In genomic region chr2:143730155-143730949, GRCh38 we compare ENCODE assay signal across 8 cellular contexts.
DNase-seq lines count a peak whose midpoint lies in the region; ATAC-seq and TF ChIP-seq lines count a peak whose summit lies in the region.

No MANE protein-coding gene starts in this region.

- CTCF ChIA-PET in activated CD4-positive, alpha-beta memory T cell treated with anti-CD3 and anti-CD28 coated beads for 36 hours (lab: Charles Lee): interaction anchor here (0.7 to 1.8 kb wide), 2 partner anchors 32 to 218 kb away, joined by 3 to 4 read pairs; no protein-coding TSS in a partner anchor

- no peak overlapping the region for H3K4me3 Mint-ChIP-seq in CD14-positive monocyte
- no peak overlapping the region for H3K4me3 Mint-ChIP-seq in activated CD4-positive, alpha-beta memory T cell treated with anti-CD3 and anti-CD28 coated beads for 36 hours

- DNase-seq in CD14-positive monocyte (ENCODE audit: low spot score) (no peak), NCI-H146 (lab: John Stamatoyannopoulos, UW) (no peak), NCI-H2029 treated with DMSO at 0.1 percent for 48 hours (lab: John Stamatoyannopoulos, UW) (no peak), NCI-H510A treated with DMSO at 0.1 percent for 48 hours (lab: John Stamatoyannopoulos, UW) (no peak)
- peak; percentile 46 for DNase-seq in activated CD4-positive, alpha-beta memory T cell treated with anti-CD3 and anti-CD28 coated beads for 36 hours
- no peak for DNase-seq in central memory CD4-positive, alpha-beta T cell

- TF ChIP-seq CTCF in CD14-positive monocyte (IDR thresholded peaks at IDR 0.05): no peak

- ATAC-seq in GM19324 (IDR thresholded peaks at IDR 0.05; ENCODE audit: low FRiP score, unreplicated experiment) (peak; percentile 68), HG03139 (IDR thresholded peaks at IDR 0.05; ENCODE audit: unreplicated experiment) (peak; percentile 69)

- H3K27ac Mint-ChIP-seq in CD14-positive monocyte: peak overlapping the region in 5 of 7 donors; percentile 0 to 83 (median 63)
- H3K27ac Mint-ChIP-seq in activated CD4-positive, alpha-beta memory T cell treated with anti-CD3 and anti-CD28 coated beads for 36 hours: peak overlapping the region; percentile 67

- peaks cover 11 to 14% of the 10 kb centered on the region in 2 donors for H3K36me3 Mint-ChIP-seq in CD14-positive monocyte
- H3K36me3 Mint-ChIP-seq in activated CD4-positive, alpha-beta memory T cell treated with anti-CD3 and anti-CD28 coated beads for 36 hours: peaks cover 9% of the 10 kb centered on the region

- no peaks in the 10 kb centered on the region for H3K27me3 Mint-ChIP-seq in CD14-positive monocyte (ENCODE audit: low read depth in 3 of 3)
- no peaks in the 10 kb centered on the region for H3K27me3 Mint-ChIP-seq in activated CD4-positive, alpha-beta memory T cell treated with anti-CD3 and anti-CD28 coated beads for 36 hours

- no peaks in the 10 kb centered on the region for H3K9me3 Mint-ChIP-seq in CD14-positive monocyte
- no peaks in the 10 kb centered on the region for H3K9me3 Mint-ChIP-seq in activated CD4-positive, alpha-beta memory T cell treated with anti-CD3 and anti-CD28 coated beads for 36 hours

- POLR2A ChIA-PET in activated CD4-positive, alpha-beta memory T cell treated with anti-CD3 and anti-CD28 coated beads for 36 hours (lab: Charles Lee): interaction anchor here (0.7 to 2.4 kb wide), 4 partner anchors 26 to 453 kb away, joined by 3 to 7 read pairs (median 5); no protein-coding TSS in a partner anchor

- peaks cover 13% of the 10 kb centered on the region for H3K4me1 Mint-ChIP-seq in CD14-positive monocyte
- peaks cover 61% of the 10 kb centered on the region for H3K4me1 Mint-ChIP-seq in activated CD4-positive, alpha-beta memory T cell treated with anti-CD3 and anti-CD28 coated beads for 36 hours (ENCODE audit: low read depth)

- intact Hi-C loops in CD14-positive monocyte (cut with micrococcal nuclease): no loop called here
- intact Hi-C loops in activated CD4-positive, alpha-beta memory T cell treated with anti-CD3 and anti-CD28 coated beads for 36 hours (cut with micrococcal nuclease): loop anchor here (1.0 to 10.0 kb wide), 6 partner anchors 26 to 914 kb away; no protein-coding TSS in a partner anchor
